In the genomic region with DNA sequence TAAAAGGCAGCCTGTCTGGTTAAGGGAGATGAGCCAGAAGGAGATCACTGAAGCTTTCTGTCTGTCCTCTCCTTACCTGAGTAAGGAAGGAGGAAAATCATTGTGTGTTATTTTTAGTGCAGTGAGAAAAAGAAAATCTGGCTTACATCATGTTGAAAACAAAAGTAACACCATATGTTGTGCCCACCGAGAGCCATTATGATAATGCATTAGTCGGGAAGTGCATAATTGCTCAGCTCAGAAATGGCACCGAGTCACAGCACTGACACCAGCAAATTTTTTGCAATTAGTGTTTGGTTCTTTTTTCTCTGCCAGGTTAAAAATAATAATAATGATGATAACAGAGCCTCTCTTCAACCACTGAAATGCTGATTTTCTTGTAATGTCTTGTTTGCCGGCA, we compare ENCODE assay signal across 36 cellular contexts. TPM values are rescaled to one million over a fixed set of nuclear protein-coding genes. Genes with fewer than 3 reads are reported as not detected.
A peak's percentile ranks its signal among the peaks of the same experiment; 100 is the strongest.
DNase-seq lines count a peak whose midpoint lies in the region; FAIRE-seq and TF ChIP-seq lines count a peak whose summit lies in the region.
"Had no signal": no experiment of that assay in that cellular context is flagged by ENCODE, and none has a peak within 500 bp of the region (broad histone marks: within the 10 kb centered on the region; RNA-seq: fewer than 3 reads in every experiment).

No MANE protein-coding gene starts in this region.

- in situ Hi-C loops in ACHN (cut with HindIII; ENCODE audit: low pct_ligation_motif_present, low pct_unique_long_range_greater_than_20kb, low sequenced_read_pairs): no loop called here

- WGBS in esophagus muscularis mucosa: 87% methylated on average over 4 of the region's 4 CpGs

- peaks cover 0 to 14% (median 1%) of the 10 kb centered on the region in 4 donors for H3K36me3 ChIP-seq in esophagus muscularis mucosa
- H3K36me3 ChIP-seq: adrenal gland, right atrium auricular region had no signal

- no peak for TF ChIP-seq EP300 in esophagus muscularis mucosa (IDR thresholded peaks at IDR 0.05)

- TF ChIP-seq POLR2A in esophagus muscularis mucosa (IDR thresholded peaks at IDR 0.05; ENCODE audit: low read depth): no peak

- no peak overlapping the region for H3K27ac ChIP-seq in esophagus muscularis mucosa (replicated peaks in 1 of 4)
- H3K27ac ChIP-seq: adrenal gland, hepatocyte, lower lobe of right lung, right atrium auricular region, upper lobe of right lung had no signal

- no peaks in the 10 kb centered on the region for H3K9me3 ChIP-seq in esophagus muscularis mucosa
- H3K9me3 ChIP-seq: adrenal gland, lower lobe of right lung, right atrium auricular region, upper lobe of right lung had no signal

- no peaks in the 10 kb centered on the region for H3K27me3 ChIP-seq in esophagus muscularis mucosa
- H3K27me3 ChIP-seq: adrenal gland, hepatocyte, right atrium auricular region, upper lobe of right lung had no signal

- no peak for TF ChIP-seq CTCF in esophagus muscularis mucosa (IDR thresholded peaks at IDR 0.05)

- FAIRE-seq in islet of Langerhans (lab: Jason Lieb, UNC): peak; percentile 92
- FAIRE-seq: A204.1, endometrium, TTC549 had no signal

- peak; percentile 30 for DNase-seq in NCI-H2227 treated with DMSO at 0.1 percent for 48 hours (lab: John Stamatoyannopoulos, UW)
- DNase-seq in NCI-H2227 (lab: John Stamatoyannopoulos, UW; ENCODE audit: unreplicated experiment): no peak
- DNase-seq in NCI-H1105 (lab: John Stamatoyannopoulos, UW): peak; percentile 18
- DNase-seq in NCI-H446 treated with DMSO at 0.1 percent for 48 hours (lab: John Stamatoyannopoulos, UW): peak; percentile 56
- no peak for DNase-seq in dedifferentiated amniotic fluid mesenchymal stem cell (ENCODE audit: extremely low spot score)
- no peak for DNase-seq in esophagus muscularis mucosa (ENCODE audit: extremely low spot score)
- no peak for DNase-seq in ACHN
- DNase-seq: activated CD4-positive, alpha-beta memory T cell treated with anti-CD3 and anti-CD28 coated beads, Interleukin-2, amount 10 ng/mL, durations not matched to agents 7 days and 5 days; activated CD4-positive, alpha-beta T cell treated with anti-CD3 and anti-CD28 coated beads for 1 hour; activated CD8-positive, alpha-beta memory T cell treated with anti-CD3 and anti-CD28 coated beads, Interleukin-2, amount 50 U/mL, for 4 hours; activated naive CD4-positive, alpha-beta T cell treated with anti-CD3 and anti-CD28 coated beads, Interleukin-2, amount 10 ng/mL, durations not matched to agents 7 days and 5 days; adrenal gland; AML-193; CD8-positive, alpha-beta T cell; central memory CD4-positive, alpha-beta T cell; dermis blood vessel endothelial cell; DMS153; foreskin melanocyte; H9; Karpas-422; lower lobe of right lung; midbrain; naive B cell; NCI-H187 treated with DMSO at 0.1 percent for 48 hours; NCI-H345; NK-92 treated with Interleukin-12 subunit alpha and Interleukin-12 subunit beta, amount 100 ng/mL, for 24 hours; posterior cingulate gyrus; stimulated activated CD4-positive, alpha-beta T cell treated with anti-CD3 and anti-CD28 coated beads, Interleukin-2, amount 100 ng/mL, for 24 hours; stimulated activated naive CD8-positive, alpha-beta T cell treated with anti-CD3 and anti-CD28 coated beads, Interleukin-15, Interleukin-2, amounts not matched to agents 100 U/mL and 50 U/mL, for 24 hours; upper lobe of right lung had no signal

- no peak overlapping the region for H3K4me3 ChIP-seq in esophagus muscularis mucosa
- H3K4me3 ChIP-seq: adrenal gland, hepatocyte, lower lobe of right lung, right atrium auricular region, upper lobe of right lung had no signal

- intact Hi-C loops in esophagus muscularis mucosa (cut with DNase I): no loop called here

- H3K4me1 ChIP-seq in esophagus muscularis mucosa: no peaks in the 10 kb centered on the region
- H3K4me1 ChIP-seq: adrenal gland, lower lobe of right lung, right atrium auricular region, upper lobe of right lung had no signal

RNA-seq across cellular contexts. Expression of a gene that starts 46.6 kb away (rescaled TPM):
- total RNA-seq in esophagus muscularis mucosa: 10 to 100 TPM; 11.2 to 25.5 (median 21.6) TPM
- total RNA-seq: activated CD4-positive, alpha-beta memory T cell treated with anti-CD3 and anti-CD28 coated beads, Interleukin-2, amount 10 ng/mL, durations not matched to agents 7 days and 5 days; CD8-positive, alpha-beta T cell had no signal

Comparison
In these comparisons a context has a peak if more than half of its experiments do, and no peak if none do; other contexts are left out.
1. DNase-seq: peak in NCI-H2227 treated with DMSO at 0.1 percent for 48 hours (single experiment), NCI-H1105 (single experiment) and NCI-H446 treated with DMSO at 0.1 percent for 48 hours (single experiment); none in NCI-H2227 (single experiment), dedifferentiated amniotic fluid mesenchymal stem cell (single experiment), esophagus muscularis mucosa (single experiment) and ACHN (single experiment).